9 cellular contexts compared by ENCODE assay signal in genomic region chr12:114476159-114476558, GRCh38.
DNase-seq lines count a peak whose midpoint lies in the region; ATAC-seq and TF ChIP-seq lines count a peak whose summit lies in the region.
"Had no signal": no experiment of that assay in that cellular context is flagged by ENCODE, and none has a peak within 500 bp of the region (broad histone marks: within the 10 kb centered on the region; RNA-seq: fewer than 3 reads in every experiment).

No MANE protein-coding gene starts in this region.

- H3K9ac ChIP-seq in DND-41 (ENCODE audit: low read depth, low read length): no peak overlapping the region
- H3K9ac ChIP-seq in mesendoderm (ENCODE audit: low read length): no peak overlapping the region

- H3K4me3 ChIP-seq in DND-41 (ENCODE audit: low read depth in 1 of 2, low read length in 2 of 2) (no peak overlapping the region), mesendoderm (ENCODE audit: low read length) (no peak overlapping the region)

- WGBS in mesendoderm (ENCODE audit: extremely low coverage, insufficient coverage, low lambda C conversion rate): no CpG with 5 or more reads among the region's 2 CpGs

- H3K56ac ChIP-seq in mesendoderm (ENCODE audit: low read length): no peak overlapping the region

- H3K4ac ChIP-seq in mesendoderm (ENCODE audit: low read depth, low read length): no peak overlapping the region

- H4K8ac ChIP-seq in mesendoderm (ENCODE audit: low read depth, low read length): no peak overlapping the region

- no peak overlapping the region for H2AK5ac ChIP-seq in mesendoderm (ENCODE audit: low read length)

- no peak overlapping the region for H3K4me2 ChIP-seq in DND-41 (ENCODE audit: insufficient read depth, low read length)
- H3K4me2 ChIP-seq in mesendoderm (ENCODE audit: low read length): no peak overlapping the region

- no peak for ATAC-seq in DND-41 (ENCODE audit: insufficient read depth, low read depth)

- no peak overlapping the region for H4K5ac ChIP-seq in mesendoderm (ENCODE audit: low read length)

- TF ChIP-seq CTCF in DND-41 (IDR thresholded peaks at IDR 0.05; ENCODE audit: borderline replicate concordance, extremely low read depth, low read length, poor library complexity, severe bottlenecking) (peak; percentile 35), GM10266 (IDR thresholded peaks at IDR 0.05; ENCODE audit: control insufficient read depth, insufficient read depth, low read depth, missing control alignments) (no peak)

- H2AFZ ChIP-seq in DND-41 (ENCODE audit: low read depth, low read length): no peak overlapping the region

- no peak overlapping the region for H2BK120ac ChIP-seq in mesendoderm (ENCODE audit: low read depth, low read length)

- peaks cover 0 to under 1% (median 0%) of the 10 kb centered on the region in 3 donors for H3K36me3 Mint-ChIP-seq in immature natural killer cell

- H3K27me3 ChIP-seq in DND-41 (ENCODE audit: insufficient read depth, low read length, poor library complexity): peaks cover 31% of the 10 kb centered on the region
- peaks cover 31% of the 10 kb centered on the region for H3K27me3 ChIP-seq in mesendoderm (ENCODE audit: insufficient read depth, low read length, poor library complexity)

- no peaks in the 10 kb centered on the region for H3K79me1 ChIP-seq in mesendoderm (ENCODE audit: low read length)

- no peak overlapping the region for H3K27ac Mint-ChIP-seq in immature natural killer cell

- H3K36me3 ChIP-seq in DND-41 (ENCODE audit: insufficient read depth, low read length) (no peaks in the 10 kb centered on the region), mesendoderm (ENCODE audit: control insufficient read depth, insufficient read depth, low read length) (no peaks in the 10 kb centered on the region)

- no peak overlapping the region for H2BK15ac ChIP-seq in mesendoderm (replicated peaks; ENCODE audit: low read depth)

- DNase-seq in DND-41 (no peak), NCI-H2029 treated with DMSO at 0.1 percent for 48 hours (lab: John Stamatoyannopoulos, UW) (peak; percentile 30), cerebellar cortex (ENCODE audit: low spot score) (peak; percentile 23), mesendoderm (peak; percentile 60), immature natural killer cell (no peak), GM10266 (ENCODE audit: extremely low spot score) (no peak)
- DNase-seq in stimulated activated naive CD4-positive, alpha-beta T cell (lab: John Stamatoyannopoulos, UW): no peak
- no peak for DNase-seq in effector CD4-positive, alpha-beta T cell
- DNase-seq: cortex of kidney had no signal

- H3K4me1 Mint-ChIP-seq in immature natural killer cell: peaks cover 0 to 5% of the 10 kb centered on the region in 2 donors

- H3K4me3 Mint-ChIP-seq in immature natural killer cell: no peak overlapping the region

- no peak overlapping the region for H3K18ac ChIP-seq in mesendoderm (ENCODE audit: low read length)

- H3K27me3 Mint-ChIP-seq in immature natural killer cell (ENCODE audit: low read depth in 3 of 3): peaks cover 10 to 22% (median 12%) of the 10 kb centered on the region in 3 donors

- H3K27ac ChIP-seq in DND-41 (ENCODE audit: low read length) (no peak overlapping the region), mesendoderm (ENCODE audit: low read depth, low read length) (no peak overlapping the region)

- H4K20me1 ChIP-seq in DND-41 (ENCODE audit: insufficient read depth, low read length): no peaks in the 10 kb centered on the region

- H3K4me1 ChIP-seq in DND-41 (ENCODE audit: insufficient read depth, low read length) (no peaks in the 10 kb centered on the region), mesendoderm (ENCODE audit: control insufficient read depth, low read depth, low read length) (no peaks in the 10 kb centered on the region)

- peaks cover 0 to 12% (median 2%) of the 10 kb centered on the region in 6 donors for H3K9me3 Mint-ChIP-seq in immature natural killer cell

- no peak overlapping the region for H2BK5ac ChIP-seq in mesendoderm (ENCODE audit: low read length)

- H3K79me2 ChIP-seq in DND-41 (ENCODE audit: insufficient read depth, low read length) (no peaks in the 10 kb centered on the region), mesendoderm (ENCODE audit: control insufficient read depth, insufficient read depth, low read length) (no peaks in the 10 kb centered on the region)

- H3K23ac ChIP-seq in mesendoderm (ENCODE audit: low read length): no peak overlapping the region

- H3K9me3 ChIP-seq in DND-41 (ENCODE audit: insufficient read depth, low read length, severe bottlenecking): no peaks in the 10 kb centered on the region

Comparison
In these comparisons a context has a peak if more than half of its experiments do, and no peak if none do; other contexts are left out.
1. DNase-seq: peak in NCI-H2029 treated with DMSO at 0.1 percent for 48 hours (single experiment), cerebellar cortex (single experiment) and mesendoderm (single experiment); none in DND-41 (single experiment), stimulated activated naive CD4-positive, alpha-beta T cell (0 of 6), immature natural killer cell (0 of 3), GM10266 (single experiment) and effector CD4-positive, alpha-beta T cell (single experiment).